Comparison of ENCODE assay signal across 1 cellular context in the genomic region with DNA sequence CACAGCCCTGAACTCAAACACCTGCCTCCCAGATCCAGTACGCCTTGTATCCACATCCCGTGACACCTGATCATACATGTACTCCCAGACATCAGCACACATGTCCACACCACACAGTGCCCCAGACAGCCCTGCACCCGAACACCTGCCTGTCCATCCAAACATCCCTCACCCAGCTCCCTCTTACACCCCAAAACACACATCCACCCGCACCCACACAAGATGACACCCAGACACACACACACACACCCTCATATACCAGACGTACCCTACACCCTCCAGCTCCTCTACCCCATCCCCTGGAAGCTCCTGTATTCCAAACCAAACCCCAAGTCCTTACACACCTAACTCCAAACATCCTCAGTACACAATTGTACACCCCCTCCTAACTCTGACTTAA.
TF ChIP-seq lines count a peak whose summit lies in the region.

No MANE protein-coding gene starts in this region.

TF ChIP-seq in SK-N-SH, 30 proteins besides CTCF, POLR2A, EP300 and RAD21 (continued from another document):
- no peak for TF ChIP-seq MAX (IDR thresholded peaks at IDR 0.05; ENCODE audit: low read depth)
